Comparison of ENCODE assay signal across 8 cellular contexts in genomic region chr1:27560271-27561125, GRCh38. TPM values are rescaled to one million over a fixed set of nuclear protein-coding genes. Genes with fewer than 3 reads are reported as not detected.
DNase-seq lines count a peak whose midpoint lies in the region; ATAC-seq and TF ChIP-seq lines count a peak whose summit lies in the region.
"Had no signal": no experiment of that assay in that cellular context is flagged by ENCODE, and none has a peak within 500 bp of the region (broad histone marks: within the 10 kb centered on the region; RNA-seq: fewer than 3 reads in every experiment).

No MANE protein-coding gene starts in this region.

- TF ChIP-seq EP300 in stomach (IDR thresholded peaks at IDR 0.05): no peak

- H3K4me3 Mint-ChIP-seq in IgD-negative memory B cell: no peak overlapping the region

- H3K27ac Mint-ChIP-seq in IgD-negative memory B cell: peak overlapping the region in 2 of 3 donors; percentile 52 to 86

- H3K4me3 ChIP-seq in body of pancreas (no peak overlapping the region), liver (ENCODE audit: low read depth in 1 of 3, low read length in 3 of 3) (no peak overlapping the region), stomach (no peak overlapping the region)

- no peaks in the 10 kb centered on the region for H3K27me3 Mint-ChIP-seq in IgD-negative memory B cell

- peaks cover 3 to 34% (median 11%) of the 10 kb centered on the region in 3 donors for H3K4me1 Mint-ChIP-seq in IgD-negative memory B cell

- intact Hi-C loops in body of pancreas (cut with DNase I) (no loop called here), stomach (cut with DNase I; ENCODE audit: low total_unique reads) (no loop called here)

- H3K9me3 Mint-ChIP-seq in IgD-negative memory B cell: no peaks in the 10 kb centered on the region

- no peak overlapping the region for H3K9ac ChIP-seq in liver (ENCODE audit: low read depth in 1 of 2, low read length in 2 of 2)

- DNase-seq in body of pancreas (no peak), stomach (no peak), GM10266 (ENCODE audit: extremely low spot score) (no peak)
- DNase-seq in stimulated activated CD4-positive, alpha-beta T cell treated with anti-CD3 and anti-CD28 coated beads, Interleukin-1b, Interleukin-23, amount 100 ng/mL, for 48 hours: no peak
- DNase-seq: NCI-H510A treated with DMSO at 0.1 percent for 48 hours had no signal

- TF ChIP-seq POLR2A in body of pancreas (IDR thresholded peaks at IDR 0.05) (no peak), stomach (IDR thresholded peaks at IDR 0.05) (no peak)

- H3K27ac ChIP-seq in body of pancreas (peak overlapping the region; percentile 23 to 95 (median 62)), liver (ENCODE audit: low read depth in 1 of 2, low read length in 2 of 2) (peak overlapping the region; percentile 85 to 95), stomach (peak overlapping the region; percentile 25 to 97 (median 95))

- ATAC-seq in body of pancreas (no peak), GM19351 (IDR thresholded peaks at IDR 0.05; ENCODE audit: unreplicated experiment) (no peak)

- 61 to 62% methylated on average over 8 to 13 of the region's 13 CpGs for WGBS in body of pancreas, 2 donors
- 59% methylated on average over 13 of the region's 13 CpGs for WGBS in liver
- 37 to 63% (median 54%) methylated on average over 13 of the region's 13 CpGs for WGBS in stomach, 5 donors

- no peaks in the 10 kb centered on the region for H3K27me3 ChIP-seq in body of pancreas
- no peaks in the 10 kb centered on the region for H3K27me3 ChIP-seq in liver (ENCODE audit: control insufficient read depth in 4 of 4, insufficient read depth in 4 of 4, low read length in 3 of 4)
- no peaks in the 10 kb centered on the region for H3K27me3 ChIP-seq in stomach

- peaks cover 68% of the 10 kb centered on the region for H3K4me1 ChIP-seq in body of pancreas
- peaks cover 43 to 83% (median 65%) of the 10 kb centered on the region in 4 donors for H3K4me1 ChIP-seq in liver (ENCODE audit: control insufficient read depth in 4 of 4, insufficient read depth in 4 of 4, low read length in 3 of 4)
- peaks cover 86 to 100% (median 96%) of the 10 kb centered on the region in 4 donors for H3K4me1 ChIP-seq in stomach

- no peaks in the 10 kb centered on the region for H3K9me3 ChIP-seq in body of pancreas
- no peaks in the 10 kb centered on the region for H3K9me3 ChIP-seq in liver (ENCODE audit: control insufficient read depth in 4 of 4, low read length in 3 of 4)
- no peaks in the 10 kb centered on the region for H3K9me3 ChIP-seq in stomach

- H3K36me3 Mint-ChIP-seq in IgD-negative memory B cell: peaks cover 1% of the 10 kb centered on the region

- TF ChIP-seq RAD21 in liver (IDR thresholded peaks at IDR 0.05): no peak

- H3K36me3 ChIP-seq in body of pancreas (replicated peaks in 1 of 2; ENCODE audit: insufficient read depth in 1 of 2, low read depth in 2 of 2) (no peaks in the 10 kb centered on the region), liver (ENCODE audit: control insufficient read depth in 4 of 4, insufficient read depth in 3 of 4, low read depth in 1 of 4, low read length in 3 of 4) (no peaks in the 10 kb centered on the region), stomach (peaks cover 0 to 14% (median 9%) of the 10 kb centered on the region in 4 donors)

- TF ChIP-seq CTCF in body of pancreas (IDR thresholded peaks at IDR 0.05) (no peak), liver (IDR thresholded peaks at IDR 0.05; ENCODE audit: low read depth, low read length, missing input control) (no peak), stomach (IDR thresholded peaks at IDR 0.05) (no peak), GM10266 (IDR thresholded peaks at IDR 0.05; ENCODE audit: control insufficient read depth, insufficient read depth, low read depth, missing control alignments) (no peak)

TF ChIP-seq in liver, 16 proteins besides CTCF, POLR2A, EP300 and RAD21:
- no peak for TF ChIP-seq YY1 (IDR thresholded peaks at IDR 0.05)
- TF ChIP-seq NR2F2 (IDR thresholded peaks at IDR 0.05): no peak
- no peak for TF ChIP-seq EGR1 (IDR thresholded peaks at IDR 0.05; ENCODE audit: low read depth in 2 of 2)
- no peak for TF ChIP-seq REST (IDR thresholded peaks at IDR 0.05)
- no peak for TF ChIP-seq MAX (IDR thresholded peaks at IDR 0.05)
- no peak for TF ChIP-seq HNF4A (conservative IDR thresholded peaks at IDR 0.05)
- TF ChIP-seq GABPA (IDR thresholded peaks at IDR 0.05 in 1 of 2, conservative IDR thresholded peaks at IDR 0.05 in 1 of 2): no peak
- no peak for TF ChIP-seq SP1 (IDR thresholded peaks at IDR 0.05)
- no peak for TF ChIP-seq JUND (IDR thresholded peaks at IDR 0.05)
- no peak for TF ChIP-seq RXRA (IDR thresholded peaks at IDR 0.05)
- no peak for TF ChIP-seq TAF1 (conservative IDR thresholded peaks at IDR 0.05)

RNA-seq across cellular contexts. Expression of gene AHDC1, which starts 43.4 kb away (rescaled TPM):
- polyA plus RNA-seq in IgD-negative memory B cell (1.1 TPM), liver (1 to 10 TPM; 2.4 to 6.5 TPM), stomach (10 to 100 TPM in 1 of 3 donors, 1 to 10 TPM in 2; 5.8 to 10.3 (median 8.3) TPM)
- total RNA-seq in body of pancreas (10 to 100 TPM; 13.5 to 14.2 TPM), liver (1 to 10 TPM; 4.7 to 6.3 TPM), stomach (10 to 100 TPM; 10.8 to 95.0 (median 35.1) TPM)
